Comparison of ENCODE assay signal across 2 cellular contexts in the genomic region with DNA sequence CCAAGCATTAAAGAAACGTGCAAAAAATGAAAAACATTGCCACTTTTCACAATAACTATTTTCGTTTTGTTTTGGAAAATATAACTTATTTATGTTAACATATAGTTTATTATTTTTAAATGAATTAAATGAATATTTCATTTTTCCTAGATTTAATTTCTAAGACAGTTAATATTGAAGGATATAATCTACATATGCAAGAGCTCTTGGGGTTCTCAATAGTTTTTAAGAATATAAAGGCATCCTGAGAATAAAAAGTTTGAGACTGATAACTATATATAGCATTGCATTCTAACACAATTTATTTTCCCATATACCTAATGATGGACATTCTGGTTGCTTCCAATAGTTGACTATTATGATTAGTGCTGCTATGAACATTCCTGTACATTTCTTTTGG.
TF ChIP-seq lines count a peak whose summit lies in the region.

No MANE protein-coding gene starts in this region.

TF ChIP-seq in liver, 16 proteins besides CTCF, POLR2A, EP300 and RAD21:
- TF ChIP-seq JUND (IDR thresholded peaks at IDR 0.05) (no peak), EGR1 (IDR thresholded peaks at IDR 0.05; ENCODE audit: low read depth in 2 of 2) (no peak), GABPA (IDR thresholded peaks at IDR 0.05 in 1 of 2, conservative IDR thresholded peaks at IDR 0.05 in 1 of 2) (no peak), SP1 (IDR thresholded peaks at IDR 0.05) (no peak), FOXA1 (IDR thresholded peaks at IDR 0.05) (no peak)
- TF ChIP-seq, protein P1, sequence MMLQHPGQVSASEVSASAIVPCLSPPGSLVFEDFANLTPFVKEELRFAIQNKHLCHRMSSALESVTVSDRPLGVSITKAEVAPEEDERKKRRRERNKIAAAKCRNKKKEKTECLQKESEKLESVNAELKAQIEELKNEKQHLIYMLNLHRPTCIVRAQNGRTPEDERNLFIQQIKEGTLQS (IDR thresholded peaks at IDR 0.05) = no peak

TF ChIP-seq in WTC11, 78 proteins besides CTCF, POLR2A, EP300 and RAD21:
- TF ChIP-seq, protein P1 (CRISPR knock-in tag; conservative IDR thresholded peaks at IDR 0.05) = no peak
- TF ChIP-seq ZBTB21 (CRISPR knock-in tag; IDR thresholded peaks at IDR 0.05; ENCODE audit: borderline replicate concordance) (no peak), NFATC4 (CRISPR knock-in tag; IDR thresholded peaks at IDR 0.05) (no peak), SMAD4 (CRISPR knock-in tag; IDR thresholded peaks at IDR 0.05) (no peak), ZNF263 (CRISPR knock-in tag; IDR thresholded peaks at IDR 0.05; ENCODE audit: low read depth) (no peak), MYBL2 (CRISPR knock-in tag; IDR thresholded peaks at IDR 0.05) (no peak), ETV6 (CRISPR knock-in tag; IDR thresholded peaks at IDR 0.05) (no peak)
- TF ChIP-seq, protein P2, sequence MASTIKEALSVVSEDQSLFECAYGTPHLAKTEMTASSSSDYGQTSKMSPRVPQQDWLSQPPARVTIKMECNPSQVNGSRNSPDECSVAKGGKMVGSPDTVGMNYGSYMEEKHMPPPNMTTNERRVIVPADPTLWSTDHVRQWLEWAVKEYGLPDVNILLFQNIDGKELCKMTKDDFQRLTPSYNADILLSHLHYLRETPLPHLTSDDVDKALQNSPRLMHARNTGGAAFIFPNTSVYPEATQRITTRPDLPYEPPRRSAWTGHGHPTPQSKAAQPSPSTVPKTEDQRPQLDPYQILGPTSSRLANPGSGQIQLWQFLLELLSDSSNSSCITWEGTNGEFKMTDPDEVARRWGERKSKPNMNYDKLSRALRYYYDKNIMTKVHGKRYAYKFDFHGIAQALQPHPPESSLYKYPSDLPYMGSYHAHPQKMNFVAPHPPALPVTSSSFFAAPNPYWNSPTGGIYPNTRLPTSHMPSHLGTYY (CRISPR knock-in tag; IDR thresholded peaks at IDR 0.05) = no peak
- TF ChIP-seq, protein P3, sequence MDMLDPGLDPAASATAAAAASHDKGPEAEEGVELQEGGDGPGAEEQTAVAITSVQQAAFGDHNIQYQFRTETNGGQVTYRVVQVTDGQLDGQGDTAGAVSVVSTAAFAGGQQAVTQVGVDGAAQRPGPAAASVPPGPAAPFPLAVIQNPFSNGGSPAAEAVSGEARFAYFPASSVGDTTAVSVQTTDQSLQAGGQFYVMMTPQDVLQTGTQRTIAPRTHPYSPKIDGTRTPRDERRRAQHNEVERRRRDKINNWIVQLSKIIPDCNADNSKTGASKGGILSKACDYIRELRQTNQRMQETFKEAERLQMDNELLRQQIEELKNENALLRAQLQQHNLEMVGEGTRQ (CRISPR knock-in tag; IDR thresholded peaks at IDR 0.05) = no peak
- TF ChIP-seq, protein P4, sequence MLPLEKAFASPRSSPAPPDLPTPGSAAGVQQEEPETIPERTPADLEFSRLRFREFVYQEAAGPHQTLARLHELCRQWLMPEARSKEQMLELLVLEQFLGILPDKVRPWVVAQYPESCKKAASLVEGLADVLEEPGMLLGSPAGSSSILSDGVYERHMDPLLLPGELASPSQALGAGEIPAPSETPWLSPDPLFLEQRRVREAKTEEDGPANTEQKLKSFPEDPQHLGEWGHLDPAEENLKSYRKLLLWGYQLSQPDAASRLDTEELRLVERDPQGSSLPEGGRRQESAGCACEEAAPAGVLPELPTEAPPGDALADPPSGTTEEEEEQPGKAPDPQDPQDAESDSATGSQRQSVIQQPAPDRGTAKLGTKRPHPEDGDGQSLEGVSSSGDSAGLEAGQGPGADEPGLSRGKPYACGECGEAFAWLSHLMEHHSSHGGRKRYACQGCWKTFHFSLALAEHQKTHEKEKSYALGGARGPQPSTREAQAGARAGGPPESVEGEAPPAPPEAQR (CRISPR knock-in tag; IDR thresholded peaks at IDR 0.05) = no peak
- TF ChIP-seq, protein P5, sequence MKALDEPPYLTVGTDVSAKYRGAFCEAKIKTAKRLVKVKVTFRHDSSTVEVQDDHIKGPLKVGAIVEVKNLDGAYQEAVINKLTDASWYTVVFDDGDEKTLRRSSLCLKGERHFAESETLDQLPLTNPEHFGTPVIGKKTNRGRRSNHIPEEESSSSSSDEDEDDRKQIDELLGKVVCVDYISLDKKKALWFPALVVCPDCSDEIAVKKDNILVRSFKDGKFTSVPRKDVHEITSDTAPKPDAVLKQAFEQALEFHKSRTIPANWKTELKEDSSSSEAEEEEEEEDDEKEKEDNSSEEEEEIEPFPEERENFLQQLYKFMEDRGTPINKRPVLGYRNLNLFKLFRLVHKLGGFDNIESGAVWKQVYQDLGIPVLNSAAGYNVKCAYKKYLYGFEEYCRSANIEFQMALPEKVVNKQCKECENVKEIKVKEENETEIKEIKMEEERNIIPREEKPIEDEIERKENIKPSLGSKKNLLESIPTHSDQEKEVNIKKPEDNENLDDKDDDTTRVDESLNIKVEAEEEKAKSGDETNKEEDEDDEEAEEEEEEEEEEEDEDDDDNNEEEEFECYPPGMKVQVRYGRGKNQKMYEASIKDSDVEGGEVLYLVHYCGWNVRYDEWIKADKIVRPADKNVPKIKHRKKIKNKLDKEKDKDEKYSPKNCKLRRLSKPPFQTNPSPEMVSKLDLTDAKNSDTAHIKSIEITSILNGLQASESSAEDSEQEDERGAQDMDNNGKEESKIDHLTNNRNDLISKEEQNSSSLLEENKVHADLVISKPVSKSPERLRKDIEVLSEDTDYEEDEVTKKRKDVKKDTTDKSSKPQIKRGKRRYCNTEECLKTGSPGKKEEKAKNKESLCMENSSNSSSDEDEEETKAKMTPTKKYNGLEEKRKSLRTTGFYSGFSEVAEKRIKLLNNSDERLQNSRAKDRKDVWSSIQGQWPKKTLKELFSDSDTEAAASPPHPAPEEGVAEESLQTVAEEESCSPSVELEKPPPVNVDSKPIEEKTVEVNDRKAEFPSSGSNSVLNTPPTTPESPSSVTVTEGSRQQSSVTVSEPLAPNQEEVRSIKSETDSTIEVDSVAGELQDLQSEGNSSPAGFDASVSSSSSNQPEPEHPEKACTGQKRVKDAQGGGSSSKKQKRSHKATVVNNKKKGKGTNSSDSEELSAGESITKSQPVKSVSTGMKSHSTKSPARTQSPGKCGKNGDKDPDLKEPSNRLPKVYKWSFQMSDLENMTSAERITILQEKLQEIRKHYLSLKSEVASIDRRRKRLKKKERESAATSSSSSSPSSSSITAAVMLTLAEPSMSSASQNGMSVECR (CRISPR knock-in tag; IDR thresholded peaks at IDR 0.05; ENCODE audit: borderline replicate concordance) = no peak
TF ChIP-seq in WTC11: peak in this region for 0.
